Comparison of ENCODE assay signal across 2 cellular contexts in the genomic region with DNA sequence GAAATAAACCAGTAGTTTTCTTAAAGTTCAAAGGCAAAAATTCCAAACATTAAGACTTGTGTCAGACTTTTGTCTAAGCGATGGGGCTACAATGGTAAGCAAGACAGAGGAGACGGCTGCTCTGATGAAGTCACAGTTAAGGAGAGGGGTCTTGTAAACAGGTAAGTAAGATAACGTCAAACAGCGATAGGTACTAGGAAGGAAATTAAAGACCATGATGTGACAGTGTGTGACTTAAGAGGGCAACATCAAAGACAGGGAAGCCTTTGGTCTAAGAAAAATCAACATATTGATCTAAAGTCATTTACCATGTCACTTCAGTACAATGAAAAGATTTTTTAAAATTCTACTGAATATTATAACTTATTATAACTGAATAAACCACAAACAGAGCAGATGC.
TF ChIP-seq lines count a peak whose summit lies in the region.

No MANE protein-coding gene starts in this region.

TF ChIP-seq in HepG2, 621 proteins besides CTCF, POLR2A, EP300 and RAD21:
- TF ChIP-seq FOXA3 (CRISPR knock-in tag; IDR thresholded peaks at IDR 0.05) = peak; percentile 24; the same call in 1 of the 2 replicates
- TF ChIP-seq KAT2B (IDR thresholded peaks at IDR 0.05; ENCODE audit: borderline replicate concordance, low read depth, low read length) = peak; percentile 83
- no peak for TF ChIP-seq FOXP1 (IDR thresholded peaks at IDR 0.05)
- peak; percentile 10; the same call in 1 of the 2 replicates for TF ChIP-seq FOXP1 (CRISPR knock-in tag; IDR thresholded peaks at IDR 0.05)
- no peak for TF ChIP-seq ZNF598 (CRISPR knock-in tag; IDR thresholded peaks at IDR 0.05; ENCODE audit: borderline replicate concordance)
- peak; percentile 76 for TF ChIP-seq BCL6 (CRISPR knock-in tag; IDR thresholded peaks at IDR 0.05)
- TF ChIP-seq CEBPG (CRISPR knock-in tag; IDR thresholded peaks at IDR 0.05) = no peak
- TF ChIP-seq TCF7 (IDR thresholded peaks at IDR 0.05; ENCODE audit: low read depth) = peak; percentile 81
- TF ChIP-seq, protein P1, sequence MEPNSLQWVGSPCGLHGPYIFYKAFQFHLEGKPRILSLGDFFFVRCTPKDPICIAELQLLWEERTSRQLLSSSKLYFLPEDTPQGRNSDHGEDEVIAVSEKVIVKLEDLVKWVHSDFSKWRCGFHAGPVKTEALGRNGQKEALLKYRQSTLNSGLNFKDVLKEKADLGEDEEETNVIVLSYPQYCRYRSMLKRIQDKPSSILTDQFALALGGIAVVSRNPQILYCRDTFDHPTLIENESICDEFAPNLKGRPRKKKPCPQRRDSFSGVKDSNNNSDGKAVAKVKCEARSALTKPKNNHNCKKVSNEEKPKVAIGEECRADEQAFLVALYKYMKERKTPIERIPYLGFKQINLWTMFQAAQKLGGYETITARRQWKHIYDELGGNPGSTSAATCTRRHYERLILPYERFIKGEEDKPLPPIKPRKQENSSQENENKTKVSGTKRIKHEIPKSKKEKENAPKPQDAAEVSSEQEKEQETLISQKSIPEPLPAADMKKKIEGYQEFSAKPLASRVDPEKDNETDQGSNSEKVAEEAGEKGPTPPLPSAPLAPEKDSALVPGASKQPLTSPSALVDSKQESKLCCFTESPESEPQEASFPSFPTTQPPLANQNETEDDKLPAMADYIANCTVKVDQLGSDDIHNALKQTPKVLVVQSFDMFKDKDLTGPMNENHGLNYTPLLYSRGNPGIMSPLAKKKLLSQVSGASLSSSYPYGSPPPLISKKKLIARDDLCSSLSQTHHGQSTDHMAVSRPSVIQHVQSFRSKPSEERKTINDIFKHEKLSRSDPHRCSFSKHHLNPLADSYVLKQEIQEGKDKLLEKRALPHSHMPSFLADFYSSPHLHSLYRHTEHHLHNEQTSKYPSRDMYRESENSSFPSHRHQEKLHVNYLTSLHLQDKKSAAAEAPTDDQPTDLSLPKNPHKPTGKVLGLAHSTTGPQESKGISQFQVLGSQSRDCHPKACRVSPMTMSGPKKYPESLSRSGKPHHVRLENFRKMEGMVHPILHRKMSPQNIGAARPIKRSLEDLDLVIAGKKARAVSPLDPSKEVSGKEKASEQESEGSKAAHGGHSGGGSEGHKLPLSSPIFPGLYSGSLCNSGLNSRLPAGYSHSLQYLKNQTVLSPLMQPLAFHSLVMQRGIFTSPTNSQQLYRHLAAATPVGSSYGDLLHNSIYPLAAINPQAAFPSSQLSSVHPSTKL (CRISPR knock-in tag; IDR thresholded peaks at IDR 0.05) = peak; percentile 19; the same call in 1 of the 2 replicates
- no peak for TF ChIP-seq ZSCAN25 (CRISPR knock-in tag; IDR thresholded peaks at IDR 0.05)
- TF ChIP-seq ISL2 (CRISPR knock-in tag; IDR thresholded peaks at IDR 0.05) = 0 out of 2 replicates have a peak, but pooled peaks have one; percentile 20
- TF ChIP-seq RARA (CRISPR knock-in tag; IDR thresholded peaks at IDR 0.05) = 0 out of 2 replicates have a peak, but pooled peaks have one; percentile 24
- peak; percentile 65; the same call in 1 of the 2 replicates for TF ChIP-seq ZBTB21 (CRISPR knock-in tag; IDR thresholded peaks at IDR 0.05)
TF ChIP-seq in HepG2: peak in this region for 9.

TF ChIP-seq in IMR-90, 13 proteins besides CTCF, POLR2A, EP300 and RAD21:
- TF ChIP-seq BHLHE40 (IDR thresholded peaks at IDR 0.05; ENCODE audit: low read depth, low read length) = no peak
- TF ChIP-seq RCOR1 (IDR thresholded peaks at IDR 0.05; ENCODE audit: insufficient replicate concordance, low read length) = no peak
- TF ChIP-seq MAFK (IDR thresholded peaks at IDR 0.05; ENCODE audit: low read depth, low read length) = no peak
- TF ChIP-seq CEBPB (IDR thresholded peaks at IDR 0.05; ENCODE audit: low read depth, low read length) = no peak
- no peak for TF ChIP-seq ELK1 (IDR thresholded peaks at IDR 0.05; ENCODE audit: borderline replicate concordance, low read depth, low read length)
- TF ChIP-seq SMC3 (IDR thresholded peaks at IDR 0.05; ENCODE audit: low read depth, low read length) = no peak
- TF ChIP-seq NFE2L2 (IDR thresholded peaks at IDR 0.05; ENCODE audit: low read depth, low read length) = no peak
- TF ChIP-seq MXI1 (IDR thresholded peaks at IDR 0.05; ENCODE audit: borderline replicate concordance, low read depth, low read length) = no peak
- TF ChIP-seq, protein P2, sequence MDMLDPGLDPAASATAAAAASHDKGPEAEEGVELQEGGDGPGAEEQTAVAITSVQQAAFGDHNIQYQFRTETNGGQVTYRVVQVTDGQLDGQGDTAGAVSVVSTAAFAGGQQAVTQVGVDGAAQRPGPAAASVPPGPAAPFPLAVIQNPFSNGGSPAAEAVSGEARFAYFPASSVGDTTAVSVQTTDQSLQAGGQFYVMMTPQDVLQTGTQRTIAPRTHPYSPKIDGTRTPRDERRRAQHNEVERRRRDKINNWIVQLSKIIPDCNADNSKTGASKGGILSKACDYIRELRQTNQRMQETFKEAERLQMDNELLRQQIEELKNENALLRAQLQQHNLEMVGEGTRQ (IDR thresholded peaks at IDR 0.05; ENCODE audit: low read depth, low read length) = no peak
- no peak for TF ChIP-seq CHD1 (IDR thresholded peaks at IDR 0.05; ENCODE audit: low read depth, low read length)
- TF ChIP-seq FOS (IDR thresholded peaks at IDR 0.05; ENCODE audit: low read depth, low read length) = no peak
